39 cellular contexts compared by ENCODE assay signal in the genomic region with DNA sequence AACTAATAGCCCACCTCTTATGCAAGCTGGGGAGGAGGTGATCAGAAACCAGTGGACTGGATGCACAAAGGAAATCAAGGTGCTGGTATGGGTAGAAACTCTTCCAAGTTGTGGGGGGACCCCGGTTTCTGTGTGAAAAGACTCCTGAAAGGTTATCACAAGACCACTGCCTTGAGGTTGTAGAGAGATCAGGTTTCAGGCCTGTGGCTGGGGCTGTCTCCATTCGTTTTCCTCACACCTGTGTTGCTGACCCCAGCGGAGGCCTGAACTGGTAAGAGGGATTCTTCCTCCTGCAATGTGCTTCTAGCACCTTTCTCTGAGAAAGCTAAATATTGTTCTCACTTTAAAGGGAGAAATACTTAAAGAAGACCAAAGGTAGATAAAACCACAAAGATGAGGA. TPM values are rescaled to one million over a fixed set of nuclear protein-coding genes. Genes with fewer than 3 reads are reported as not detected.
"Had no signal": no experiment of that assay in that cellular context is flagged by ENCODE, and none has a peak within 500 bp of the region (broad histone marks: within the 10 kb centered on the region; RNA-seq: fewer than 3 reads in every experiment).

No MANE protein-coding gene starts in this region.

- DNase-seq: Karpas-422, Kasumi-1, KG1, MG63, MM.1S, MV-4-11, NCI-H1048, NCI-H1092, NCI-H1092 treated with DMSO at 0.1 percent for 48 hours, NCI-H1105, NCI-H1105 treated with DMSO at 0.1 percent for 48 hours, NCI-H1417, NCI-H1417 treated with DMSO at 0.1 percent for 48 hours, NCI-H1436, NCI-H1436 treated with DMSO at 0.1 percent for 48 hours, NCI-H146, NCI-H1694, NCI-H1694 treated with DMSO at 0.1 percent for 48 hours, NCI-H187, NCI-H187 treated with DMSO at 0.1 percent for 48 hours, NCI-H1930, NCI-H2029, NCI-H2029 treated with DMSO at 0.1 percent for 48 hours, NCI-H2081, NCI-H2081 treated with DMSO at 0.1 percent for 48 hours, NCI-H2107, NCI-H2171, NCI-H2171 treated with DMSO at 0.1 percent for 48 hours, NCI-H2227 treated with DMSO at 0.1 percent for 48 hours, NCI-H345, NCI-H446, NCI-H446 treated with DMSO at 0.1 percent for 48 hours, NCI-H510A, NCI-H510A treated with DMSO at 0.1 percent for 48 hours had no signal

- H3K4me3 ChIP-seq: MG63 had no signal

- H3K9me3 ChIP-seq: MG63 had no signal

- H3K36me3 ChIP-seq: MG63 had no signal

- H3K27me3 ChIP-seq: MG63 had no signal

- H3K27ac ChIP-seq: KMS-11 had no signal

RNA-seq across cellular contexts. Expression of gene OR4K5, which starts 9.3 kb away (rescaled TPM):
- total RNA-seq: LHCN-M2, M059J, MCF 10A, NCI-H460 had no signal

RNA-seq across cellular contexts. Expression of gene OR4K1, which starts 19.6 kb away (rescaled TPM):
- total RNA-seq: LHCN-M2, M059J, MCF 10A, NCI-H460 had no signal

RNA-seq across cellular contexts. Expression of gene OR4K2, which starts 36.2 kb away (rescaled TPM):
- total RNA-seq: LHCN-M2, M059J, MCF 10A, NCI-H460 had no signal
